ENCODE assay signal across 8 cellular contexts in the genomic region with DNA sequence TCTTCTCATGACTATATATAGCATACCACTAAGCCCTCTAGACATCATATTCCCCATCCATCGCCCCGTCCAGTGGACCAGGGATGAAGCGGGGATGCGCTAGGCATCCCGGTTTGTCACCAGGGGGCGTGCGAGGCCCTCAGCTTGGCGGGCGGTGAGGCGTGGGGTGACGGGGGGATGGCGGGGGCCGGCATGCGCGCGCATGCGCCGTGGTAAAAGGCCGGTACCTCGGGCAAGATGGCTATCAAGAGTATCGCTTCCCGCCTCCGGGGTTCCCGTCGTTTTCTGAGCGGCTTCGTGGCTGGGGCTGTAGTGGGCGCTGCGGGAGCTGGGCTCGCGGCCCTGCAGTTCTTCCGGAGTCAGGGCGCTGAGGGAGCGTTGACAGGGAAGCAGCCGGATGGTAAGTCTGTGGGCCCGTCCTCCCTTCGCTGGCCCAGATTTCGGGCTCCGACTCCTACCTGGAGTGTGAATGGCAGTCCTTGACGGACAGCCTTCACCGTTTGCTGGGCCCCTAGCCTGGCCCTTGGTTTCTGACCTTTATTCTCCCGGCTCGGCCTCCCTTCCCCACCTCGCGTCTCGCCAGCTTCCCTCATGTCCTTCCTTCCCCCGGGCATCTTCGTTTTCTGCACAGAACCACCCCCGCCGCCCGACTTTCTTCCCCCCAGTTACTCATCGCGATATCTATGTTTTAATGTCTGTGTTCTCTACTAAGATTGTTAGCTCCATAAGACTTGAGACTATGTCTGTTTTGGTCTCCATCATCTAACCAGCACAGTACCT. TPM values are rescaled to one million over a fixed set of nuclear protein-coding genes. Genes with fewer than 3 reads are reported as not detected.
DNase-seq lines count a peak whose midpoint lies in the region; ATAC-seq and TF ChIP-seq lines count a peak whose summit lies in the region.

Gene EXOG, plus strand, starts transcription at position 210 of the 780 bp plus-strand sequence. Its CDS starts 28 bp downstream, at position 238.

- H3K9me3 ChIP-seq in thymus (ENCODE audit: control insufficient read depth): no peaks in the 10 kb centered on the region

- H3K27me3 Mint-ChIP-seq in glutamatergic neuron (ENCODE audit: unreplicated experiment) (no peaks in the 10 kb centered on the region), osteocyte (ENCODE audit: unreplicated experiment) (no peaks in the 10 kb centered on the region)

- peak within 1 kb of the TSS; percentile 87 for H3K4me3 Mint-ChIP-seq in glutamatergic neuron (ENCODE audit: unreplicated experiment)
- H3K4me3 Mint-ChIP-seq in osteocyte (ENCODE audit: unreplicated experiment): peak within 1 kb of the TSS; percentile 97

- H3K4me1 ChIP-seq in thymus (ENCODE audit: control insufficient read depth, insufficient read depth, low read length): peaks cover 2% of the 10 kb centered on the region

- WGBS in thymus: under 1% methylated on average over 53 of the region's 53 CpGs

- H3K27ac ChIP-seq in thymus (ENCODE audit: low read depth): peak within 1 kb of the TSS; percentile 72

- no peaks in the 10 kb centered on the region for H3K9me3 Mint-ChIP-seq in activated naive CD4-positive, alpha-beta T cell treated with anti-CD3 and anti-CD28 coated beads, Interleukin-2, amount 50 U/mL, for 72 hours
- peaks cover 1% of the 10 kb centered on the region for H3K9me3 Mint-ChIP-seq in glutamatergic neuron (ENCODE audit: unreplicated experiment)
- no peaks in the 10 kb centered on the region for H3K9me3 Mint-ChIP-seq in osteocyte (ENCODE audit: unreplicated experiment)

- peak within 1 kb of the TSS; percentile 86 to 98 for H3K27ac Mint-ChIP-seq in activated naive CD4-positive, alpha-beta T cell treated with anti-CD3 and anti-CD28 coated beads, Interleukin-2, amount 50 U/mL, for 72 hours
- H3K27ac Mint-ChIP-seq in glutamatergic neuron (ENCODE audit: unreplicated experiment) (peak within 1 kb of the TSS; percentile 68), osteocyte (ENCODE audit: unreplicated experiment) (peak within 1 kb of the TSS; percentile 91)

- H3K27me3 ChIP-seq in thymus (ENCODE audit: control insufficient read depth, insufficient read depth): no peaks in the 10 kb centered on the region

- peak within 1 kb of the TSS; percentile 99 for H3K4me3 ChIP-seq in GM12864 (ENCODE audit: low read depth, low read length)
- peak within 1 kb of the TSS; percentile 77 for H3K4me3 ChIP-seq in thymus (ENCODE audit: low read length)

- ATAC-seq in HG02623 (IDR thresholded peaks at IDR 0.05; ENCODE audit: unreplicated experiment): peak; percentile 91
- ATAC-seq in activated naive CD4-positive, alpha-beta T cell treated with anti-CD3 and anti-CD28 coated beads, Interleukin-2, amount 50 U/mL, for 72 hours: peak; percentile 92 to 93

- TF ChIP-seq CTCF in GM12864 (IDR thresholded peaks at IDR 0.05; ENCODE audit: low read depth, low read length, missing control alignments) (peak; percentile 82), glutamatergic neuron (IDR thresholded peaks at IDR 0.05; ENCODE audit: partially characterized antibody, unreplicated experiment) (peak; percentile 82), osteocyte (IDR thresholded peaks at IDR 0.05) (peak; percentile 94)

- peaks cover 8% of the 10 kb centered on the region for H3K36me3 ChIP-seq in thymus (ENCODE audit: control insufficient read depth, insufficient read depth)

- DNase-seq in GM12864 (ENCODE audit: low read depth) (peak; percentile 67), NCI-H1105 (lab: John Stamatoyannopoulos, UW) (peak; percentile 74), SKM-1 (lab: John Stamatoyannopoulos, UW; ENCODE audit: unreplicated experiment) (peak; percentile 83), glutamatergic neuron (peak; percentile 99), osteocyte (ENCODE audit: extremely low spot score, unreplicated experiment) (peak; percentile 99)
- DNase-seq in activated naive CD4-positive, alpha-beta T cell treated with anti-CD3 and anti-CD28 coated beads, Interleukin-2, amount 50 U/mL, for 72 hours (ENCODE audit: low spot score in 2 of 2): peak; percentile 91 to 95

- H3K4me1 Mint-ChIP-seq in glutamatergic neuron (ENCODE audit: low read depth, unreplicated experiment) (no peaks in the 10 kb centered on the region), osteocyte (ENCODE audit: unreplicated experiment) (peaks cover 12% of the 10 kb centered on the region)

- H3K36me3 Mint-ChIP-seq in activated naive CD4-positive, alpha-beta T cell treated with anti-CD3 and anti-CD28 coated beads, Interleukin-2, amount 50 U/mL, for 72 hours: peaks cover 16% of the 10 kb centered on the region in 2 donors
- H3K36me3 Mint-ChIP-seq in glutamatergic neuron (ENCODE audit: unreplicated experiment) (no peaks in the 10 kb centered on the region), osteocyte (ENCODE audit: unreplicated experiment) (peaks cover 12% of the 10 kb centered on the region)

RNA-seq across cellular contexts. Expression of gene EXOG, which starts in this region (rescaled TPM):
- total RNA-seq in activated naive CD4-positive, alpha-beta T cell treated with anti-CD3 and anti-CD28 coated beads, Interleukin-2, amount 50 U/mL, for 72 hours: 10 to 100 TPM; 22.0 to 22.8 TPM
- 20.9 TPM for total RNA-seq in glutamatergic neuron (ENCODE audit: unreplicated experiment)
- 17.9 and 18.4 TPM in 2 replicates for total RNA-seq in osteocyte
- 14.4 TPM for polyA plus RNA-seq in thymus

Comparison
In these comparisons a context has a peak if more than half of its experiments do, and no peak if none do; other contexts are left out.
1. Peak in every context shown above with its lines: DNase-seq, ATAC-seq, H3K4me3 ChIP-seq and H3K27ac ChIP-seq.